8 cellular contexts compared by ENCODE assay signal in genomic region chr4:2462992-2463762, GRCh38. TPM values are rescaled to one million over a fixed set of nuclear protein-coding genes. Genes with fewer than 3 reads are reported as not detected.
DNase-seq lines count a peak whose midpoint lies in the region; ATAC-seq, FAIRE-seq and TF ChIP-seq lines count a peak whose summit lies in the region.

No MANE protein-coding gene starts in this region.

- H3K4me1 ChIP-seq in astrocyte (ENCODE audit: insufficient read depth, low read length) (peaks cover 11% of the 10 kb centered on the region), right lobe of liver (peaks cover 0 to 14% (median 3%) of the 10 kb centered on the region in 4 donors), tibial nerve (peaks cover 0 to 23% (median 12%) of the 10 kb centered on the region in 4 donors)

- peaks cover 17% of the 10 kb centered on the region for H3K4me1 Mint-ChIP-seq in activated naive CD4-positive, alpha-beta T cell treated with anti-CD3 and anti-CD28 coated beads for 36 hours (ENCODE audit: low read depth)
- H3K4me1 Mint-ChIP-seq in astrocyte (ENCODE audit: low read depth, unreplicated experiment) = peaks cover 4% of the 10 kb centered on the region

- no peak overlapping the region for H2AFZ ChIP-seq in astrocyte (ENCODE audit: low read depth, low read length)

- H3K27ac ChIP-seq in astrocyte (ENCODE audit: low read depth, low read length) (no peak overlapping the region), right lobe of liver (no peak overlapping the region), tibial nerve (peak overlapping the region in 1 of 4 donors; percentile 61)

- CTCF ChIA-PET in activated naive CD4-positive, alpha-beta T cell treated with anti-CD3 and anti-CD28 coated beads for 36 hours (lab: Charles Lee) = interaction anchor here (0.8 kb wide), 1 partner anchor 181 kb away, joined by 3 read pairs; no protein-coding TSS in a partner anchor

- H3K36me3 Mint-ChIP-seq in activated naive CD4-positive, alpha-beta T cell treated with anti-CD3 and anti-CD28 coated beads for 36 hours (ENCODE audit: low read depth) = peaks cover 5% of the 10 kb centered on the region
- peaks cover 2% of the 10 kb centered on the region for H3K36me3 Mint-ChIP-seq in astrocyte (ENCODE audit: low read depth, unreplicated experiment)

- no peaks in the 10 kb centered on the region for H3K27me3 Mint-ChIP-seq in activated naive CD4-positive, alpha-beta T cell treated with anti-CD3 and anti-CD28 coated beads for 36 hours (ENCODE audit: low read depth)
- peaks cover 50% of the 10 kb centered on the region for H3K27me3 Mint-ChIP-seq in astrocyte (ENCODE audit: low read depth, unreplicated experiment)

- H3K4me2 ChIP-seq in astrocyte (ENCODE audit: low read length) = peak overlapping the region; percentile 84

- peak overlapping the region; percentile 52 for H3K4me3 Mint-ChIP-seq in activated naive CD4-positive, alpha-beta T cell treated with anti-CD3 and anti-CD28 coated beads for 36 hours
- H3K4me3 Mint-ChIP-seq in astrocyte (ENCODE audit: unreplicated experiment) = peak overlapping the region; percentile 68

- no peak overlapping the region for H3K9ac ChIP-seq in astrocyte (ENCODE audit: low read length)

- no peak for FAIRE-seq in astrocyte (lab: Jason Lieb, UNC)

- peaks cover 7% of the 10 kb centered on the region for H3K79me2 ChIP-seq in astrocyte (ENCODE audit: insufficient read depth, low read length)

- intact Hi-C loops in activated naive CD4-positive, alpha-beta T cell treated with anti-CD3 and anti-CD28 coated beads for 36 hours (cut with micrococcal nuclease) = loop anchor here (1.0 to 10.0 kb wide), 4 partner anchors 45 to 738 kb away; partner anchors contain the start of genes CFAP99, TACC3, TMEM129 and ZFYVE28
- intact Hi-C loops in right lobe of liver (cut with DNase I) = no loop called here

- H3K9me3 Mint-ChIP-seq in activated naive CD4-positive, alpha-beta T cell treated with anti-CD3 and anti-CD28 coated beads for 36 hours = no peaks in the 10 kb centered on the region
- no peaks in the 10 kb centered on the region for H3K9me3 Mint-ChIP-seq in astrocyte (ENCODE audit: unreplicated experiment)

- no peak for TF ChIP-seq EP300 in tibial nerve (IDR thresholded peaks at IDR 0.05)

- H4K20me1 ChIP-seq in astrocyte (ENCODE audit: insufficient read depth, low read length) = no peaks in the 10 kb centered on the region

- no peak for ATAC-seq in right lobe of liver
- no peak for ATAC-seq in GM18870 (IDR thresholded peaks at IDR 0.05; ENCODE audit: unreplicated experiment)

- no peaks in the 10 kb centered on the region for H3K36me3 ChIP-seq in astrocyte (ENCODE audit: insufficient read depth, low read length)
- no peaks in the 10 kb centered on the region for H3K36me3 ChIP-seq in right lobe of liver
- no peaks in the 10 kb centered on the region for H3K36me3 ChIP-seq in tibial nerve

- TF ChIP-seq POLR2A in right lobe of liver (IDR thresholded peaks at IDR 0.05) (no peak), tibial nerve (IDR thresholded peaks at IDR 0.05) (no peak)

- 17% methylated on average over 10 of the region's 35 CpGs for WGBS in right lobe of liver (ENCODE audit: insufficient coverage, low coverage, low lambda C conversion rate, missing lambda C conversion rate)
- WGBS in tibial nerve, 2 donors = 42 to 69% methylated on average over 20 to 24 of the region's 35 CpGs

- H3K27me3 ChIP-seq in astrocyte (ENCODE audit: insufficient read depth, low read length) (no peaks in the 10 kb centered on the region), right lobe of liver (no peaks in the 10 kb centered on the region), tibial nerve (no peaks in the 10 kb centered on the region)

- H3K9me3 ChIP-seq in astrocyte (ENCODE audit: insufficient read depth, low read depth, low read length) = no peaks in the 10 kb centered on the region
- H3K9me3 ChIP-seq in right lobe of liver = no peaks in the 10 kb centered on the region
- no peaks in the 10 kb centered on the region for H3K9me3 ChIP-seq in tibial nerve

- DNase-seq in activated naive CD4-positive, alpha-beta T cell treated with anti-CD3 and anti-CD28 coated beads for 36 hours = no peak
- no peak for DNase-seq in activated naive CD4-positive, alpha-beta T cell treated with Interleukin-2 at 50 U/mL for 16 hours
- DNase-seq in astrocyte (ENCODE audit: low read depth) (no peak), right lobe of liver (no peak), tibial nerve (ENCODE audit: low spot score in 2 of 2) (no peak), DMS 273 (lab: John Stamatoyannopoulos, UW; ENCODE audit: unreplicated experiment) (no peak), NCI-H446 (lab: John Stamatoyannopoulos, UW) (no peak)

- H3K4me3 ChIP-seq in astrocyte (ENCODE audit: insufficient read depth, low read depth, low read length) (no peak overlapping the region), right lobe of liver (peak overlapping the region; percentile 47 to 62 (median 51)), tibial nerve (peak overlapping the region; percentile 17 to 66 (median 46))

- TF ChIP-seq CTCF in astrocyte (IDR thresholded peaks at IDR 0.05; ENCODE audit: insufficient read depth, low read depth, low read length) = no peak
- no peak for TF ChIP-seq CTCF in right lobe of liver (IDR thresholded peaks at IDR 0.05)
- TF ChIP-seq CTCF in tibial nerve (IDR thresholded peaks at IDR 0.05) = no peak

- H3K27ac Mint-ChIP-seq in activated naive CD4-positive, alpha-beta T cell treated with anti-CD3 and anti-CD28 coated beads for 36 hours = no peak overlapping the region
- H3K27ac Mint-ChIP-seq in astrocyte (ENCODE audit: unreplicated experiment) = no peak overlapping the region

RNA-seq across cellular contexts. Expression of gene RNF4, which starts 5.7 kb away (rescaled TPM):
- total RNA-seq in activated naive CD4-positive, alpha-beta T cell treated with anti-CD3 and anti-CD28 coated beads for 36 hours = 10 to 100 TPM; 69.2 to 73.1 TPM
- 73.6 and 77.2 TPM in 2 replicates for total RNA-seq in astrocyte
- 10 to 100 TPM; 16.2 to 22.5 (median 18.0) TPM for total RNA-seq in right lobe of liver
- total RNA-seq in tibial nerve = 10 to 100 TPM; 33.0 to 67.7 (median 49.3) TPM

RNA-seq across cellular contexts. Expression of gene CFAP99, which starts 44.4 kb away (rescaled TPM):
- total RNA-seq in activated naive CD4-positive, alpha-beta T cell treated with anti-CD3 and anti-CD28 coated beads for 36 hours = not detected
- total RNA-seq in astrocyte (not detected in 2 replicates), right lobe of liver (under 1 TPM in 5 of 6 experiments, not detected in 1; 0.25 to 0.86 (median 0.29) TPM), tibial nerve (not detected)

RNA-seq across cellular contexts. Expression of gene ZFYVE28, which starts 44.7 kb away (rescaled TPM):
- 1 to 10 TPM; 5.3 to 6.2 TPM for total RNA-seq in activated naive CD4-positive, alpha-beta T cell treated with anti-CD3 and anti-CD28 coated beads for 36 hours
- total RNA-seq in astrocyte = 0.31 and 0.68 TPM in 2 replicates
- total RNA-seq in right lobe of liver = 1 to 10 TPM; 2.5 to 9.6 (median 4.8) TPM
- total RNA-seq in tibial nerve = 10 to 100 TPM; 16.2 to 44.4 (median 26.5) TPM
